16 cellular contexts compared by ENCODE assay signal in the genomic region with DNA sequence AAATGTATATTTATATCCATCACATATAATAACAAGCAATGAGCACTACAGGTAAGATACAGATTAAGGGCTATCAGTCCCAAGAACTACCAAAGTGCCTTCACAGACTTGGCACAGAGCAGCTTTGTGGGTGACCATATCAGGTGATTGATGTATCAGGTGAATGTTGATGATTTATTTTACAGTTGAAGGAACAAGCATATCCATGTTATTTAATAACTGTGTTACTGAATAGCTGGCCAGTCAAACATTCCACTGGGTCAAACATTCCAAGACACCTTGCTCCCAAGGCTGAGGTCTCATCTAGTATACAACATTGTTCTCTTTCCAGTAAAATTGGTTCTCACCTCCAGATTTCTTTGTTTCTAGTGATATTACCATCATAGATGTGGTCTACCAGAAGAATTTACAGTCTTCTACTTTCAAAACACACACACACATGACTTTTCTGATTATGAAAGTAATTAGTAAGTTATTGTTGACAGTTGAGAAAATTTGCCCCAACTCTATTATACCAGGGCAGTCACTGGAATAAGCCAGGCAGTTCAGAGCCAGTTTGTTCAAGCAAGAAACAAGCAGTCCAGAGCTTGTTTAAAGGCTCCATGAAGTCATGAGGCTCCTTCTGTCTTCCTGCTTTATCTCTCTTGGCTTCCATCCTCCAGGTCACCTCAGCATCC.
DNase-seq lines count a peak whose midpoint lies in the region; ATAC-seq, FAIRE-seq and TF ChIP-seq lines count a peak whose summit lies in the region.
"Had no signal": no experiment of that assay in that cellular context is flagged by ENCODE, and none has a peak within 500 bp of the region (broad histone marks: within the 10 kb centered on the region; RNA-seq: fewer than 3 reads in every experiment).

No MANE protein-coding gene starts in this region.

- H3K4me2 ChIP-seq in neuronal stem cell (ENCODE audit: insufficient read depth, low read length, poor library complexity, severe bottlenecking), result no peak overlapping the region
- H3K4me2 ChIP-seq: KMS-11 had no signal

- no peak overlapping the region for H3K27ac ChIP-seq in neuronal stem cell (replicated peaks; ENCODE audit: low read length)
- H3K27ac ChIP-seq: KMS-11 had no signal

- H3K36me3 ChIP-seq in neuronal stem cell (replicated peaks in 1 of 2; ENCODE audit: control insufficient read depth in 2 of 2, insufficient read depth in 2 of 2, low read length in 2 of 2) (no peaks in the 10 kb centered on the region), MG63 (no peaks in the 10 kb centered on the region)

- ATAC-seq in GM18861 (IDR thresholded peaks at IDR 0.05; ENCODE audit: unreplicated experiment) (peak; percentile 94), GM21390 (IDR thresholded peaks at IDR 0.05; ENCODE audit: unreplicated experiment) (peak; percentile 80), HG02981 (IDR thresholded peaks at IDR 0.05; ENCODE audit: unreplicated experiment) (peak; percentile 95)
- ATAC-seq: left ventricle myocardium superior had no signal

- no peak overlapping the region for H2BK5ac ChIP-seq in neuronal stem cell (ENCODE audit: low read length)

- H3K9me3 ChIP-seq in neuronal stem cell (replicated peaks in 1 of 2; ENCODE audit: control insufficient read depth in 2 of 2, insufficient read depth in 1 of 2, low read depth in 1 of 2, low read length in 2 of 2) (peaks cover 0 to 2% of the 10 kb centered on the region in 2 donors), MG63 (no peaks in the 10 kb centered on the region)

- H3K18ac ChIP-seq in neuronal stem cell (ENCODE audit: low read length), result no peak overlapping the region

- H2BK15ac ChIP-seq in neuronal stem cell (ENCODE audit: low read length), result no peak overlapping the region

- H3K14ac ChIP-seq in neuronal stem cell (ENCODE audit: low read length), result no peak overlapping the region

- no peaks in the 10 kb centered on the region for H3K79me1 ChIP-seq in neuronal stem cell (ENCODE audit: low read depth, low read length)

- H2BK120ac ChIP-seq in neuronal stem cell (ENCODE audit: low read depth, low read length), result no peak overlapping the region

- TF ChIP-seq POLR2A in H54 (IDR thresholded peaks at IDR 0.05; ENCODE audit: low read depth, low read length), result no peak

- H3K4me1 ChIP-seq in neuronal stem cell (ENCODE audit: control insufficient read depth in 2 of 2, insufficient read depth in 1 of 2, low read depth in 1 of 2, low read length in 2 of 2), result no peaks in the 10 kb centered on the region

- H3K23ac ChIP-seq in neuronal stem cell (ENCODE audit: low read depth, low read length, poor library complexity), result no peak overlapping the region

- no peak overlapping the region for H4K8ac ChIP-seq in neuronal stem cell (ENCODE audit: low read depth, low read length)

- H3K4me3 ChIP-seq in neuronal stem cell (ENCODE audit: low read length in 2 of 2), result no peak overlapping the region
- H3K4me3 ChIP-seq in MG63, result no peak overlapping the region

- H3K4ac ChIP-seq in neuronal stem cell (ENCODE audit: low read length), result no peak overlapping the region

- no peak overlapping the region for H4K91ac ChIP-seq in neuronal stem cell (ENCODE audit: low read depth, low read length, poor library complexity)

- DNase-seq in astrocyte of the hippocampus (ENCODE audit: low read depth, low spot score), result peak; percentile 22
- no peak for DNase-seq in neuronal stem cell (ENCODE audit: low spot score)
- DNase-seq in H54 (ENCODE audit: insufficient read length, low spot score), result no peak
- DNase-seq in activated gamma-delta T cell (lab: John Stamatoyannopoulos, UW), result no peak
- DNase-seq in MG63, result no peak
- DNase-seq: activated effector memory CD4-positive, alpha-beta T cell treated with Interleukin-2 at 50 U/mL for 16 hours; Calu3; H9; left ventricle myocardium superior; naive B cell; NCI-H146 had no signal

- H2BK12ac ChIP-seq in neuronal stem cell (ENCODE audit: low read length), result no peak overlapping the region

- no peak for FAIRE-seq in H54 (lab: Jason Lieb, UNC)
- FAIRE-seq: astrocyte had no signal

- no peak overlapping the region for H3K9ac ChIP-seq in neuronal stem cell (ENCODE audit: low read depth, low read length, poor library complexity)
- H3K9ac ChIP-seq: KMS-11 had no signal

- no peak overlapping the region for H2AFZ ChIP-seq in neuronal stem cell (ENCODE audit: low read length)

- H2AK5ac ChIP-seq in neuronal stem cell (ENCODE audit: low read depth, low read length), result no peak overlapping the region

- H3K27me3 ChIP-seq in neuronal stem cell (ENCODE audit: control insufficient read depth in 3 of 3, insufficient read depth in 3 of 3, low read depth in 1 of 3, low read length in 3 of 3) (no peaks in the 10 kb centered on the region), MG63 (no peaks in the 10 kb centered on the region)
